ENCODE assay signal across 1 cellular context in the genomic region with DNA sequence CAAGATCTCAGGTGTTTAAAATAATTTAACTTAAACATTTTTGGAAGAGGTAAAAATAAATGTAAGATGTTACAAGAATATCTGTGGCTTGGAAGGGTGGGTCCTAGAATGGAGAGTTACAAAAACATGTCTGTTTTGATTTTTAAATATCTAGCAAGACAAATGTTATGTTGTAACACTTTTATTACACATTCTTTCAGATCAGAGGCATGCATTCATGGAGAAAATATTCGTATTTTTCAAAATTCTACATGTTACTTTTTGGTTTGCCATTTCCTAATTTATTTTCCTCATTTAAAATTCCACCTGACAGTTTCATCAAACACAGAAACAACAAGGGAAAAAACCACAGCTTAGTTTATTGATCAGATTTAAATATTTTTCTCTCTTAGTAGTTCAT.
TF ChIP-seq lines count a peak whose summit lies in the region.

No MANE protein-coding gene starts in this region.

TF ChIP-seq in IMR-90, 13 proteins besides CTCF, POLR2A, EP300 and RAD21:
- TF ChIP-seq CHD1 (IDR thresholded peaks at IDR 0.05; ENCODE audit: low read depth, low read length) (no peak), MAFK (IDR thresholded peaks at IDR 0.05; ENCODE audit: low read depth, low read length) (no peak), MAZ (IDR thresholded peaks at IDR 0.05; ENCODE audit: borderline replicate concordance, low read depth, low read length) (no peak), NFE2L2 (IDR thresholded peaks at IDR 0.05; ENCODE audit: low read depth, low read length) (no peak), SMC3 (IDR thresholded peaks at IDR 0.05; ENCODE audit: low read depth, low read length) (no peak), RFX5 (IDR thresholded peaks at IDR 0.05; ENCODE audit: low read depth, low read length) (no peak), BHLHE40 (IDR thresholded peaks at IDR 0.05; ENCODE audit: low read depth, low read length) (no peak), CEBPB (IDR thresholded peaks at IDR 0.05; ENCODE audit: low read depth, low read length) (no peak), MXI1 (IDR thresholded peaks at IDR 0.05; ENCODE audit: borderline replicate concordance, low read depth, low read length) (no peak)
- TF ChIP-seq, protein P1, sequence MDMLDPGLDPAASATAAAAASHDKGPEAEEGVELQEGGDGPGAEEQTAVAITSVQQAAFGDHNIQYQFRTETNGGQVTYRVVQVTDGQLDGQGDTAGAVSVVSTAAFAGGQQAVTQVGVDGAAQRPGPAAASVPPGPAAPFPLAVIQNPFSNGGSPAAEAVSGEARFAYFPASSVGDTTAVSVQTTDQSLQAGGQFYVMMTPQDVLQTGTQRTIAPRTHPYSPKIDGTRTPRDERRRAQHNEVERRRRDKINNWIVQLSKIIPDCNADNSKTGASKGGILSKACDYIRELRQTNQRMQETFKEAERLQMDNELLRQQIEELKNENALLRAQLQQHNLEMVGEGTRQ (IDR thresholded peaks at IDR 0.05; ENCODE audit: low read depth, low read length) = no peak
- TF ChIP-seq, protein P2, sequence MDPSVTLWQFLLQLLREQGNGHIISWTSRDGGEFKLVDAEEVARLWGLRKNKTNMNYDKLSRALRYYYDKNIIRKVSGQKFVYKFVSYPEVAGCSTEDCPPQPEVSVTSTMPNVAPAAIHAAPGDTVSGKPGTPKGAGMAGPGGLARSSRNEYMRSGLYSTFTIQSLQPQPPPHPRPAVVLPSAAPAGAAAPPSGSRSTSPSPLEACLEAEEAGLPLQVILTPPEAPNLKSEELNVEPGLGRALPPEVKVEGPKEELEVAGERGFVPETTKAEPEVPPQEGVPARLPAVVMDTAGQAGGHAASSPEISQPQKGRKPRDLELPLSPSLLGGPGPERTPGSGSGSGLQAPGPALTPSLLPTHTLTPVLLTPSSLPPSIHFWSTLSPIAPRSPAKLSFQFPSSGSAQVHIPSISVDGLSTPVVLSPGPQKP (IDR thresholded peaks at IDR 0.05; ENCODE audit: borderline replicate concordance, low read depth, low read length) = no peak
